Comparison of ENCODE assay signal across 20 cellular contexts in genomic region chr14:58270628-58271027, GRCh38. TPM values are rescaled to one million over a fixed set of nuclear protein-coding genes. Genes with fewer than 3 reads are reported as not detected.
DNase-seq lines count a peak whose midpoint lies in the region; ATAC-seq and TF ChIP-seq lines count a peak whose summit lies in the region.
"Had no signal": no experiment of that assay in that cellular context is flagged by ENCODE, and none has a peak within 500 bp of the region (broad histone marks: within the 10 kb centered on the region; RNA-seq: fewer than 3 reads in every experiment).

No MANE protein-coding gene starts in this region.

- 68 to 84% (median 81%) methylated on average over 2 of the region's 2 CpGs for WGBS in spleen, 5 donors

- peaks cover 42% of the 10 kb centered on the region for H3K4me1 Mint-ChIP-seq in activated T-cell treated with anti-CD3 and anti-CD28 coated beads, Interleukin-2, amount 50 U/mL, for 72 hours (ENCODE audit: low read depth)
- peaks cover 15% of the 10 kb centered on the region for H3K4me1 Mint-ChIP-seq in stimulated activated effector memory CD8-positive, alpha-beta T cell treated with anti-CD3 and anti-CD28 coated beads, Interleukin-12 subunit alpha, Interleukin-12 subunit beta, amount 100 ng/mL, for 72 hours

- intact Hi-C loops in PC-3 (cut with micrococcal nuclease), result no loop called here
- intact Hi-C loops in spleen (cut with DNase I; ENCODE audit: low total_unique reads), result no loop called here

- no peaks in the 10 kb centered on the region for H3K9me2 ChIP-seq in PC-3 (replicated peaks; ENCODE audit: low read length)

- no peak for DNase-seq in activated T-cell treated with anti-CD3 and anti-CD28 coated beads, Interleukin-2, amount 50 U/mL, for 72 hours
- DNase-seq in activated T-cell treated with anti-CD3 and anti-CD28 coated beads, Interleukin-2, amount 50 U/mL, for 48 hours, result no peak
- DNase-seq in PC-3 (peak; percentile 56), epithelial cell of esophagus (ENCODE audit: low read depth) (peak; percentile 41), spleen (no peak), nucleus accumbens (lab: John Stamatoyannopoulos, UW) (no peak)
- DNase-seq in stimulated activated effector memory CD8-positive, alpha-beta T cell treated with anti-CD3 and anti-CD28 coated beads, Interleukin-12 subunit alpha, Interleukin-12 subunit beta, amount 100 ng/mL, for 72 hours (ENCODE audit: low spot score in 2 of 2), result no peak
- DNase-seq: CD4-positive, CD25-positive, alpha-beta regulatory T cell; dorsolateral prefrontal cortex; glutamatergic neuron; naive B cell; NCI-H345; psoas muscle; stimulated activated CD4-positive, alpha-beta T cell treated with anti-CD3 and anti-CD28 coated beads, Interleukin-15, amount 100 ng/mL, for 24 hours; stimulated activated naive CD4-positive, alpha-beta T cell treated with Interleukin-2 at 50 U/mL for 16 hours; SW 1271; upper lobe of right lung had no signal

- CTCF ChIA-PET in PC-3 (lab: Charles Lee), result no interaction called here

- H3K4me2 ChIP-seq in PC-3 (ENCODE audit: low read length), result no peak overlapping the region

- H3K9me3 ChIP-seq in PC-3 (ENCODE audit: low read length), result no peaks in the 10 kb centered on the region
- no peaks in the 10 kb centered on the region for H3K9me3 ChIP-seq in spleen
- H3K9me3 ChIP-seq: esophagus muscularis mucosa, psoas muscle, upper lobe of right lung had no signal

- H3K36me3 Mint-ChIP-seq in activated T-cell treated with anti-CD3 and anti-CD28 coated beads, Interleukin-2, amount 50 U/mL, for 72 hours (ENCODE audit: insufficient read depth in 2 of 2), result peaks cover 10 to 38% of the 10 kb centered on the region in 2 donors
- peaks cover 100% of the 10 kb centered on the region for H3K36me3 Mint-ChIP-seq in stimulated activated effector memory CD8-positive, alpha-beta T cell treated with anti-CD3 and anti-CD28 coated beads, Interleukin-12 subunit alpha, Interleukin-12 subunit beta, amount 100 ng/mL, for 72 hours

- H3K79me2 ChIP-seq in PC-3 (ENCODE audit: low read length), result peaks cover 45% of the 10 kb centered on the region

- ATAC-seq in activated T-cell treated with anti-CD3 and anti-CD28 coated beads, Interleukin-2, amount 50 U/mL, for 72 hours (replicated peaks in 1 of 2), result peak in 1 of 2 donors; percentile 67
- ATAC-seq in PC-3 (peak; percentile 58), GM18511 (IDR thresholded peaks at IDR 0.05; ENCODE audit: unreplicated experiment) (no peak)
- peak; percentile 55 for ATAC-seq in stimulated activated effector memory CD8-positive, alpha-beta T cell treated with anti-CD3 and anti-CD28 coated beads, Interleukin-12 subunit alpha, Interleukin-12 subunit beta, amount 100 ng/mL, for 72 hours
- ATAC-seq: psoas muscle, upper lobe of right lung had no signal

- no peaks in the 10 kb centered on the region for H3K4me1 ChIP-seq in PC-3 (ENCODE audit: insufficient read depth, low read length)
- peaks cover 3 to 70% (median 13%) of the 10 kb centered on the region in 6 donors for H3K4me1 ChIP-seq in spleen
- H3K4me1 ChIP-seq: psoas muscle had no signal

- H3F3A ChIP-seq in PC-3 (ENCODE audit: low read length, unreplicated experiment), result peaks cover 23% of the 10 kb centered on the region

- H3K36me3 ChIP-seq in PC-3 (ENCODE audit: low read depth, low read length) (peaks cover 94% of the 10 kb centered on the region), spleen (peaks cover 0 to 98% (median 82%) of the 10 kb centered on the region in 6 donors)

- peak overlapping the region in 1 of 2 donors; percentile 17 for H3K4me3 Mint-ChIP-seq in activated T-cell treated with anti-CD3 and anti-CD28 coated beads, Interleukin-2, amount 50 U/mL, for 72 hours
- H3K4me3 Mint-ChIP-seq in stimulated activated effector memory CD8-positive, alpha-beta T cell treated with anti-CD3 and anti-CD28 coated beads, Interleukin-12 subunit alpha, Interleukin-12 subunit beta, amount 100 ng/mL, for 72 hours, result no peak overlapping the region
- H3K4me3 Mint-ChIP-seq: CD4-positive, CD25-positive, alpha-beta regulatory T cell; naive B cell had no signal

- no peak for TF ChIP-seq POLR2A in spleen (IDR thresholded peaks at IDR 0.05)

- H3K9me3 Mint-ChIP-seq in activated T-cell treated with anti-CD3 and anti-CD28 coated beads, Interleukin-2, amount 50 U/mL, for 72 hours, result no peaks in the 10 kb centered on the region
- no peaks in the 10 kb centered on the region for H3K9me3 Mint-ChIP-seq in stimulated activated effector memory CD8-positive, alpha-beta T cell treated with anti-CD3 and anti-CD28 coated beads, Interleukin-12 subunit alpha, Interleukin-12 subunit beta, amount 100 ng/mL, for 72 hours
- H3K9me3 Mint-ChIP-seq: CD4-positive, CD25-positive, alpha-beta regulatory T cell; naive B cell had no signal

- BruUV-seq in PC-3 (replicated peaks; lab: Mats Ljungman, UMichigan), result no TSS peak

- H4K20me1 ChIP-seq in PC-3 (ENCODE audit: low read length), result peaks cover 59% of the 10 kb centered on the region

- POLR2A ChIA-PET in PC-3 (lab: Charles Lee; ENCODE audit: unreplicated experiment), result interaction anchor here (0.5 kb wide), 1 partner anchor 28 kb away, joined by 3 read pairs; the partner anchor contains the start of gene ARID4A

- H2AFZ ChIP-seq in PC-3 (ENCODE audit: low read length), result no peak overlapping the region

- no peak overlapping the region for H3K4me3 ChIP-seq in PC-3 (ENCODE audit: low read length)
- no peak overlapping the region for H3K4me3 ChIP-seq in epithelial cell of esophagus (ENCODE audit: low read length)
- H3K4me3 ChIP-seq in spleen, result no peak overlapping the region
- H3K4me3 ChIP-seq: dorsolateral prefrontal cortex, esophagus muscularis mucosa, lung, psoas muscle, upper lobe of right lung had no signal

- no peak overlapping the region for H3K27ac ChIP-seq in PC-3 (ENCODE audit: low read length)
- H3K27ac ChIP-seq in spleen, result peak overlapping the region in 1 of 8 donors; percentile 27
- H3K27ac ChIP-seq: esophagus muscularis mucosa, psoas muscle, upper lobe of right lung had no signal

- peak overlapping the region; percentile 64 for H3K27ac Mint-ChIP-seq in activated T-cell treated with anti-CD3 and anti-CD28 coated beads, Interleukin-2, amount 50 U/mL, for 72 hours
- no peak overlapping the region for H3K27ac Mint-ChIP-seq in stimulated activated effector memory CD8-positive, alpha-beta T cell treated with anti-CD3 and anti-CD28 coated beads, Interleukin-12 subunit alpha, Interleukin-12 subunit beta, amount 100 ng/mL, for 72 hours

- H3K27me3 Mint-ChIP-seq in activated T-cell treated with anti-CD3 and anti-CD28 coated beads, Interleukin-2, amount 50 U/mL, for 72 hours (ENCODE audit: low read depth), result no peaks in the 10 kb centered on the region
- H3K27me3 Mint-ChIP-seq: CD4-positive, CD25-positive, alpha-beta regulatory T cell; naive B cell had no signal

- H3K9ac ChIP-seq in PC-3 (ENCODE audit: low read length), result no peak overlapping the region

- H3K27me3 ChIP-seq in PC-3 (ENCODE audit: low read length), result no peaks in the 10 kb centered on the region
- H3K27me3 ChIP-seq in spleen (replicated peaks in 1 of 7), result no peaks in the 10 kb centered on the region
- H3K27me3 ChIP-seq: dorsolateral prefrontal cortex, esophagus muscularis mucosa, upper lobe of right lung had no signal

- TF ChIP-seq CTCF in PC-3 (conservative IDR thresholded peaks at IDR 0.05; ENCODE audit: low read depth, low read length) (no peak), epithelial cell of esophagus (IDR thresholded peaks at IDR 0.05; ENCODE audit: insufficient read depth, low read depth, low read length, missing control alignments) (no peak), spleen (IDR thresholded peaks at IDR 0.05 in 8 of 11, conservative IDR thresholded peaks at IDR 0.05 in 3 of 11) (no peak)

RNA-seq across cellular contexts. Expression of gene PSMA3, which starts 26.0 kb away (rescaled TPM):
- total RNA-seq in activated T-cell treated with anti-CD3 and anti-CD28 coated beads, Interleukin-2, amount 50 U/mL, for 72 hours, result 100 to 1,000 TPM; 177 to 194 TPM
- 669 and 700 TPM in 2 replicates for total RNA-seq in PC-3 (2014; rRNA removed)
- total RNA-seq in spleen, result 100 to 1,000 TPM in 5 of 7 donors, 10 to 100 TPM in 2; 91.7 to 156 (median 122) TPM
- polyA plus RNA-seq in spleen, result 100 to 1,000 TPM; 108 to 162 (median 119) TPM

RNA-seq across cellular contexts. Expression of gene ARID4A, which starts 27.7 kb away (rescaled TPM):
- 10 to 100 TPM; 33.9 to 42.2 TPM for total RNA-seq in activated T-cell treated with anti-CD3 and anti-CD28 coated beads, Interleukin-2, amount 50 U/mL, for 72 hours
- total RNA-seq in PC-3 (2014; rRNA removed) (7.3 and 11.3 TPM in 2 replicates), spleen (10 to 100 TPM; 34.5 to 55.0 (median 51.6) TPM)
- 1 to 10 TPM; 7.3 to 9.4 (median 8.3) TPM for polyA plus RNA-seq in spleen

Comparison
In these comparisons a context has a peak if more than half of its experiments do, and no peak if none do; other contexts are left out.
1. DNase-seq: peak in PC-3 (single experiment) and epithelial cell of esophagus (single experiment); none in activated T-cell treated with anti-CD3 and anti-CD28 coated beads, Interleukin-2, amount 50 U/mL, for 72 hours (0 of 2), activated T-cell treated with anti-CD3 and anti-CD28 coated beads, Interleukin-2, amount 50 U/mL, for 48 hours (0 of 2), stimulated activated effector memory CD8-positive, alpha-beta T cell treated with anti-CD3 and anti-CD28 coated beads, Interleukin-12 subunit alpha, Interleukin-12 subunit beta, amount 100 ng/mL, for 72 hours (0 of 2), spleen (single experiment) and nucleus accumbens (0 of 56).